In the genomic region with DNA sequence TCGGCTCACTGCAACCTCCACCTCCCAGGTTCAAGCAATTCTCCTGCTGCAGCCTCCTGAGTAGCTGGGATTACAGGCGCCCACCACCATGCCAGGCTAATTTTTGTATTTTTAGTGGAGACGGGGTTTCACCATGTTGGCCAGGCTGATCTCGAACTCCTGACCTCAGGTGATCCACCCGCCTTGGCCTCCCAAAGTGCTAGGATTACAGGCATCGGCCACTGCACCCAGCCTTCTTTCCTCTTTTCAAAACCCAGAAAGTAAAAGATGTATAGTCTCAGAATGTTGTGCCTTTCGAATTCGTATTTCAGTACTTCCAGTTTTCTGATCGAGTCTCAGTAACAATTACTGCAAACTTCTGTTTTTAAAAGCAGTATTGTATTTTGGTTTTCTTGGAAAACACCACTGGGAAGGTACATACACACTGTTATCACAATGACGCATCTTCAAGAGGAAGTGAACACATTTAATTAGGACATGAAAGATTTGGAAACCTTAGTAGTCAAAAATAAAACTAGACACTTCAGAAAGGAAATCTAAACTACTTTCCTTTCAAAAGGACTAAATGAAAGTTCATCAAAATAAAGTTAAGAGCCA, we compare ENCODE assay signal across 7 cellular contexts.
A peak's percentile ranks its signal among the peaks of the same experiment; 100 is the strongest.
DNase-seq lines count a peak whose midpoint lies in the region; ATAC-seq and TF ChIP-seq lines count a peak whose summit lies in the region.
"Not testable (repeated sequence)": the region's sequence is repeated elsewhere in the genome, so short reads cannot be mapped to it uniquely, and the experiment has no call there.

No MANE protein-coding gene starts in this region.

- not testable (repeated sequence) for ATAC-seq in IMR-90 (ENCODE audit: low read depth)
- ATAC-seq in PC-3 = peak; percentile 76
- peak in 1 of 2 donors; percentile 80 for ATAC-seq in naive thymus-derived CD8-positive, alpha-beta T cell

- peak overlapping the region; percentile 15; the same call in 1 of the 2 replicates for H3K4ac ChIP-seq in IMR-90 (ENCODE audit: low read depth, low read length)

- in situ Hi-C loops in IMR-90 (cut with MboI; ENCODE audit: low sequenced_read_pairs) = not testable (repeated sequence)

- not testable (repeated sequence) for H4K20me1 ChIP-seq in IMR-90 (ENCODE audit: insufficient read depth, low read length); PC-3 (ENCODE audit: low read length)

- H3K4me1 ChIP-seq in IMR-90 (ENCODE audit: control insufficient read depth, insufficient read depth, low read length) = not testable (repeated sequence)
- H3K4me1 ChIP-seq in PC-3 (ENCODE audit: insufficient read depth, low read length) = peaks cover 26% of the 10 kb centered on the region

- H3K27ac ChIP-seq in IMR-90 (ENCODE audit: insufficient read depth, low read length) = not testable (repeated sequence)
- H3K27ac ChIP-seq in PC-3 (ENCODE audit: low read length) = peak overlapping the region; percentile 32

- peak overlapping the region; percentile 61; the same call in 1 of the 2 replicates for H2BK20ac ChIP-seq in IMR-90 (ENCODE audit: low read depth, low read length)

- not testable (repeated sequence) for TF ChIP-seq CTCF in IMR-90 (conservative IDR thresholded peaks at IDR 0.05; ENCODE audit: low read depth, low read length); PC-3 (conservative IDR thresholded peaks at IDR 0.05; ENCODE audit: low read depth, low read length)

- intact Hi-C loops in IMR-90 (cut with micrococcal nuclease) = not testable (repeated sequence)
- intact Hi-C loops in PC-3 (cut with micrococcal nuclease) = loop anchor here (1.0 to 2.0 kb wide), 2 partner anchors 62 to 78 kb away; no protein-coding TSS in a partner anchor

- H4K8ac ChIP-seq in IMR-90 (ENCODE audit: low read depth in 2 of 2, low read length in 2 of 2) = peak overlapping the region; percentile 15 to 35; a peak in 2 of 4 replicates

- not testable (repeated sequence) for H3K23ac ChIP-seq in IMR-90 (ENCODE audit: low read depth, low read length)

- H3F3A ChIP-seq in PC-3 (ENCODE audit: low read length, unreplicated experiment) = not testable (repeated sequence)

- H2AK5ac ChIP-seq in IMR-90 (ENCODE audit: low read depth, low read length) = not testable (repeated sequence)

- peak overlapping the region; percentile 4; the same call in 1 of the 2 replicates for H3K18ac ChIP-seq in IMR-90 (ENCODE audit: low read depth, low read length)

- H2BK15ac ChIP-seq in IMR-90 (ENCODE audit: low read depth, low read length) = 0 out of 3 replicates have a peak overlapping the region, but pooled peaks have one; percentile 44

- not testable (repeated sequence) for H3K36me3 Mint-ChIP-seq in activated CD4-positive, alpha-beta T cell treated with anti-CD3 and anti-CD28 coated beads, Interleukin-2, amount 10 ng/mL, durations not matched to agents 7 days and 5 days (ENCODE audit: low read depth)
- H3K36me3 Mint-ChIP-seq in naive thymus-derived CD8-positive, alpha-beta T cell = peaks cover 7 to 11% (median 10%) of the 10 kb centered on the region in 3 donors

- H3K56ac ChIP-seq in IMR-90 (ENCODE audit: extremely low read depth, insufficient read depth, low read length) = not testable (repeated sequence)

- not testable (repeated sequence) for H3K9me3 ChIP-seq in IMR-90 (ENCODE audit: control insufficient read depth, insufficient read depth, low read length); PC-3 (ENCODE audit: low read length)

- TF ChIP-seq POLR2A in IMR-90 (IDR thresholded peaks at IDR 0.05; ENCODE audit: low read depth, low read length) = not testable (repeated sequence)

- peak overlapping the region; percentile 50 for H3K27ac Mint-ChIP-seq in activated CD4-positive, alpha-beta T cell treated with anti-CD3 and anti-CD28 coated beads, Interleukin-2, amount 10 ng/mL, durations not matched to agents 7 days and 5 days
- H3K27ac Mint-ChIP-seq in naive thymus-derived CD8-positive, alpha-beta T cell = peak overlapping the region; percentile 1 to 92 (median 63)

- H3K9me3 Mint-ChIP-seq in activated CD4-positive, alpha-beta T cell treated with anti-CD3 and anti-CD28 coated beads, Interleukin-2, amount 10 ng/mL, durations not matched to agents 7 days and 5 days; naive thymus-derived CD8-positive, alpha-beta T cell: not testable (repeated sequence)

- peak overlapping the region; percentile 60; the same call in 1 of the 2 replicates for H2BK120ac ChIP-seq in IMR-90 (ENCODE audit: low read depth, low read length)

- not testable (repeated sequence) for H3K4me2 ChIP-seq in IMR-90 (ENCODE audit: low read depth, low read length)
- H3K4me2 ChIP-seq in PC-3 (ENCODE audit: low read length) = peak overlapping the region; percentile 14

- H3K4me1 Mint-ChIP-seq in activated CD4-positive, alpha-beta T cell treated with anti-CD3 and anti-CD28 coated beads, Interleukin-2, amount 10 ng/mL, durations not matched to agents 7 days and 5 days = peaks cover 18% of the 10 kb centered on the region
- H3K4me1 Mint-ChIP-seq in naive thymus-derived CD8-positive, alpha-beta T cell = peaks cover 5 to 23% (median 13%) of the 10 kb centered on the region in 4 donors

- not testable (repeated sequence) for H2BK5ac ChIP-seq in IMR-90 (ENCODE audit: low read depth, low read length, poor library complexity, severe bottlenecking)

- H3K36me3 ChIP-seq in IMR-90 (ENCODE audit: control insufficient read depth, insufficient read depth, low read length); PC-3 (ENCODE audit: low read depth, low read length): not testable (repeated sequence)

- not testable (repeated sequence) for TF ChIP-seq RAD21 in IMR-90 (IDR thresholded peaks at IDR 0.05; ENCODE audit: low read length)

- POLR2A ChIA-PET in IMR-90 (lab: Charles Lee; ENCODE audit: unreplicated experiment); activated CD4-positive, alpha-beta T cell treated with anti-CD3 and anti-CD28 coated beads, Interleukin-2, amount 10 ng/mL, durations not matched to agents 7 days and 5 days (lab: Charles Lee): not testable (repeated sequence)
- POLR2A ChIA-PET in PC-3 (lab: Charles Lee; ENCODE audit: unreplicated experiment) = interaction anchor here (0.7 kb wide), 1 partner anchor 79 kb away, joined by 3 read pairs; no protein-coding TSS in a partner anchor
- POLR2A ChIA-PET in naive thymus-derived CD8-positive, alpha-beta T cell (lab: Charles Lee) = interaction anchor here (0.6 to 0.7 kb wide), 2 partner anchors 220 to 1589 kb away, joined by 3 read pairs; no protein-coding TSS in a partner anchor

- H4K5ac ChIP-seq in IMR-90 (ENCODE audit: low read depth, low read length) = not testable (repeated sequence)

- not testable (repeated sequence) for BruUV-seq in IMR-90 (replicated peaks; lab: Mats Ljungman, UMichigan); PC-3 (replicated peaks; lab: Mats Ljungman, UMichigan)

- H3K79me1 ChIP-seq in IMR-90 (ENCODE audit: low read depth in 1 of 2, low read length in 2 of 2) = not testable (repeated sequence)

- H3K27me3 Mint-ChIP-seq in activated CD4-positive, alpha-beta T cell treated with anti-CD3 and anti-CD28 coated beads, Interleukin-2, amount 10 ng/mL, durations not matched to agents 7 days and 5 days; naive thymus-derived CD8-positive, alpha-beta T cell: not testable (repeated sequence)

- H3K14ac ChIP-seq in IMR-90 (replicated peaks; ENCODE audit: low read depth, low read length) = not testable (repeated sequence)

- H2AK9ac ChIP-seq in IMR-90 (replicated peaks; ENCODE audit: low read depth, low read length, poor library complexity) = not testable (repeated sequence)

- dilution Hi-C loops in IMR-90 (cut with HindIII; ENCODE audit: low sequenced_read_pairs, unreplicated experiment) = not testable (repeated sequence)

- H2AFZ ChIP-seq in IMR-90 (replicated peaks; ENCODE audit: low read length, poor library complexity) = not testable (repeated sequence)
- 0 out of 2 replicates have a peak overlapping the region, but pooled peaks have one; percentile 0 for H2AFZ ChIP-seq in PC-3 (ENCODE audit: low read length)

- CTCF ChIA-PET in IMR-90 (lab: Yijun Ruan, JAX) = not testable (repeated sequence)
- CTCF ChIA-PET in PC-3 (lab: Charles Lee) = interaction anchor here (0.6 kb wide), 1 partner anchor 46 kb away, joined by 3 read pairs; no protein-coding TSS in a partner anchor
- CTCF ChIA-PET in activated CD4-positive, alpha-beta T cell treated with anti-CD3 and anti-CD28 coated beads, Interleukin-2, amount 10 ng/mL, durations not matched to agents 7 days and 5 days (lab: Charles Lee) = interaction anchor here (0.5 to 0.6 kb wide), 2 partner anchors 38 to 870 kb away, joined by 3 to 4 read pairs; no protein-coding TSS in a partner anchor

- not testable (repeated sequence) for H3K27me3 ChIP-seq in IMR-90 (ENCODE audit: control insufficient read depth, insufficient read depth, low read length); PC-3 (ENCODE audit: low read length)

- H3K9me2 ChIP-seq in PC-3 (replicated peaks; ENCODE audit: low read length) = not testable (repeated sequence)

- H3K79me2 ChIP-seq in PC-3 (ENCODE audit: low read length) = not testable (repeated sequence)

- DNase-seq in EL = peak; percentile 19
- DNase-seq in IMR-90; activated CD4-positive, alpha-beta T cell treated with anti-CD3 and anti-CD28 coated beads, Interleukin-2, amount 10 ng/mL, durations not matched to agents 7 days and 5 days: not testable (repeated sequence)
- DNase-seq in PC-3 = peak; percentile 78
- DNase-seq in amniotic epithelial cell (ENCODE audit: low read depth) = peak; percentile 25
- peak; percentile 5 for DNase-seq in fibroblast of peridontal ligament (ENCODE audit: extremely low read depth)
- peak in 2 of 10 donors; percentile 7 to 36 for DNase-seq in naive thymus-derived CD8-positive, alpha-beta T cell

- not testable (repeated sequence) for H3K4me3 ChIP-seq in IMR-90 (ENCODE audit: insufficient read depth, low read depth, low read length); PC-3 (ENCODE audit: low read length)

- H4K91ac ChIP-seq in IMR-90 (ENCODE audit: insufficient read depth, low read depth, low read length) = not testable (repeated sequence)

- H3K9ac ChIP-seq in IMR-90 (ENCODE audit: low read depth, low read length); PC-3 (ENCODE audit: low read length): not testable (repeated sequence)

- peak overlapping the region; percentile 1 for H3K4me3 Mint-ChIP-seq in activated CD4-positive, alpha-beta T cell treated with anti-CD3 and anti-CD28 coated beads, Interleukin-2, amount 10 ng/mL, durations not matched to agents 7 days and 5 days
- peak overlapping the region in 9 of 10 donors; percentile 12 to 75 (median 50) for H3K4me3 Mint-ChIP-seq in naive thymus-derived CD8-positive, alpha-beta T cell

- no CpG with 5 or more reads among the region's 10 CpGs for WGBS in IMR-90 (ENCODE audit: extremely low coverage in 2 of 2, insufficient read length in 1 of 2), 2 experiments

- not testable (repeated sequence) for H3K9me1 ChIP-seq in IMR-90 (ENCODE audit: insufficient read depth, low read length)
